Comparison of ENCODE assay signal across 1 cellular context in the genomic region with DNA sequence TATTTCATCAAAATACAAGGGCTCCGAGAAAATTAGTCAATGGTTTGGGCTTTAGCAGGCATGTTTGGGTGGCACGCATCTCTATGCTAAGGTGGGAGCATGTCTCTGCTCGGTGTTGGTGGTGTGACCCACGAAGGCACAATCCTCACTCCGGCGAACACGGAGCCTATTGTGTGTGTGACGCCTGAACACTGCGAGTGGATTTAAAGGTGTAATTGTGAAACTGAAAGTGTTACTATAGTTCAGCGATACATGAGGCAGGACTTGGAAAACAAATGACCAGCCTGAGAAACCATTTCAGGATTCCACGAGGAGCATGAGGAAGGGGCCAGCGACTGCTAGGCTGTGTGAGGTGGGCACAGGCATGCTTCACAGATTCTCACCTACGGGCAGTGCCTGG.
TF ChIP-seq lines count a peak whose summit lies in the region.

No MANE protein-coding gene starts in this region.

TF ChIP-seq in HepG2, 621 proteins besides CTCF, POLR2A, EP300 and RAD21:
- TF ChIP-seq, protein P1, sequence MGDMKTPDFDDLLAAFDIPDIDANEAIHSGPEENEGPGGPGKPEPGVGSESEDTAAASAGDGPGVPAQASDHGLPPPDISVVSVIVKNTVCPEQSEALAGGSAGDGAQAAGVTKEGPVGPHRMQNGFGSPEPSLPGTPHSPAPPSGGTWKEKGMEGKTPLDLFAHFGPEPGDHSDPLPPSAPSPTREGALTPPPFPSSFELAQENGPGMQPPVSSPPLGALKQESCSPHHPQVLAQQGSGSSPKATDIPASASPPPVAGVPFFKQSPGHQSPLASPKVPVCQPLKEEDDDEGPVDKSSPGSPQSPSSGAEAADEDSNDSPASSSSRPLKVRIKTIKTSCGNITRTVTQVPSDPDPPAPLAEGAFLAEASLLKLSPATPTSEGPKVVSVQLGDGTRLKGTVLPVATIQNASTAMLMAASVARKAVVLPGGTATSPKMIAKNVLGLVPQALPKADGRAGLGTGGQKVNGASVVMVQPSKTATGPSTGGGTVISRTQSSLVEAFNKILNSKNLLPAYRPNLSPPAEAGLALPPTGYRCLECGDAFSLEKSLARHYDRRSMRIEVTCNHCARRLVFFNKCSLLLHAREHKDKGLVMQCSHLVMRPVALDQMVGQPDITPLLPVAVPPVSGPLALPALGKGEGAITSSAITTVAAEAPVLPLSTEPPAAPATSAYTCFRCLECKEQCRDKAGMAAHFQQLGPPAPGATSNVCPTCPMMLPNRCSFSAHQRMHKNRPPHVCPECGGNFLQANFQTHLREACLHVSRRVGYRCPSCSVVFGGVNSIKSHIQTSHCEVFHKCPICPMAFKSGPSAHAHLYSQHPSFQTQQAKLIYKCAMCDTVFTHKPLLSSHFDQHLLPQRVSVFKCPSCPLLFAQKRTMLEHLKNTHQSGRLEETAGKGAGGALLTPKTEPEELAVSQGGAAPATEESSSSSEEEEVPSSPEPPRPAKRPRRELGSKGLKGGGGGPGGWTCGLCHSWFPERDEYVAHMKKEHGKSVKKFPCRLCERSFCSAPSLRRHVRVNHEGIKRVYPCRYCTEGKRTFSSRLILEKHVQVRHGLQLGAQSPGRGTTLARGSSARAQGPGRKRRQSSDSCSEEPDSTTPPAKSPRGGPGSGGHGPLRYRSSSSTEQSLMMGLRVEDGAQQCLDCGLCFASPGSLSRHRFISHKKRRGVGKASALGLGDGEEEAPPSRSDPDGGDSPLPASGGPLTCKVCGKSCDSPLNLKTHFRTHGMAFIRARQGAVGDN (CRISPR knock-in tag; IDR thresholded peaks at IDR 0.05), result peak; percentile 57
- TF ChIP-seq, protein P2, sequence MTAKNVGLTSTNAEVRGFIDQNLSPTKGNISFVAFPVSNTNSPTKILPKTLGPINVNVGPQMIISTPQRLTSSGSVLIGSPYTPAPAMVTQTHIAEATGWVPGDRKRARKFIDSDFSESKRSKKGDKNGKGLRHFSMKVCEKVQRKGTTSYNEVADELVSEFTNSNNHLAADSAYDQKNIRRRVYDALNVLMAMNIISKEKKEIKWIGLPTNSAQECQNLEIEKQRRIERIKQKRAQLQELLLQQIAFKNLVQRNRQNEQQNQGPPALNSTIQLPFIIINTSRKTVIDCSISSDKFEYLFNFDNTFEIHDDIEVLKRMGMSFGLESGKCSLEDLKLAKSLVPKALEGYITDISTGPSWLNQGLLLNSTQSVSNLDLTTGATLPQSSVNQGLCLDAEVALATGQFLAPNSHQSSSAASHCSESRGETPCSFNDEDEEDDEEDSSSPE (CRISPR knock-in tag; IDR thresholded peaks at IDR 0.05), result no peak
- TF ChIP-seq, protein P3, sequence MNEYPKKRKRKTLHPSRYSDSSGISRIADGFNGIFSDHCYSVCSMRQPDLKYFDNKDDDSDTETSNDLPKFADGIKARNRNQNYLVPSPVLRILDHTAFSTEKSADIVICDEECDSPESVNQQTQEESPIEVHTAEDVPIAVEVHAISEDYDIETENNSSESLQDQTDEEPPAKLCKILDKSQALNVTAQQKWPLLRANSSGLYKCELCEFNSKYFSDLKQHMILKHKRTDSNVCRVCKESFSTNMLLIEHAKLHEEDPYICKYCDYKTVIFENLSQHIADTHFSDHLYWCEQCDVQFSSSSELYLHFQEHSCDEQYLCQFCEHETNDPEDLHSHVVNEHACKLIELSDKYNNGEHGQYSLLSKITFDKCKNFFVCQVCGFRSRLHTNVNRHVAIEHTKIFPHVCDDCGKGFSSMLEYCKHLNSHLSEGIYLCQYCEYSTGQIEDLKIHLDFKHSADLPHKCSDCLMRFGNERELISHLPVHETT (CRISPR knock-in tag; conservative IDR thresholded peaks at IDR 0.05), result no peak
- TF ChIP-seq, protein P4, sequence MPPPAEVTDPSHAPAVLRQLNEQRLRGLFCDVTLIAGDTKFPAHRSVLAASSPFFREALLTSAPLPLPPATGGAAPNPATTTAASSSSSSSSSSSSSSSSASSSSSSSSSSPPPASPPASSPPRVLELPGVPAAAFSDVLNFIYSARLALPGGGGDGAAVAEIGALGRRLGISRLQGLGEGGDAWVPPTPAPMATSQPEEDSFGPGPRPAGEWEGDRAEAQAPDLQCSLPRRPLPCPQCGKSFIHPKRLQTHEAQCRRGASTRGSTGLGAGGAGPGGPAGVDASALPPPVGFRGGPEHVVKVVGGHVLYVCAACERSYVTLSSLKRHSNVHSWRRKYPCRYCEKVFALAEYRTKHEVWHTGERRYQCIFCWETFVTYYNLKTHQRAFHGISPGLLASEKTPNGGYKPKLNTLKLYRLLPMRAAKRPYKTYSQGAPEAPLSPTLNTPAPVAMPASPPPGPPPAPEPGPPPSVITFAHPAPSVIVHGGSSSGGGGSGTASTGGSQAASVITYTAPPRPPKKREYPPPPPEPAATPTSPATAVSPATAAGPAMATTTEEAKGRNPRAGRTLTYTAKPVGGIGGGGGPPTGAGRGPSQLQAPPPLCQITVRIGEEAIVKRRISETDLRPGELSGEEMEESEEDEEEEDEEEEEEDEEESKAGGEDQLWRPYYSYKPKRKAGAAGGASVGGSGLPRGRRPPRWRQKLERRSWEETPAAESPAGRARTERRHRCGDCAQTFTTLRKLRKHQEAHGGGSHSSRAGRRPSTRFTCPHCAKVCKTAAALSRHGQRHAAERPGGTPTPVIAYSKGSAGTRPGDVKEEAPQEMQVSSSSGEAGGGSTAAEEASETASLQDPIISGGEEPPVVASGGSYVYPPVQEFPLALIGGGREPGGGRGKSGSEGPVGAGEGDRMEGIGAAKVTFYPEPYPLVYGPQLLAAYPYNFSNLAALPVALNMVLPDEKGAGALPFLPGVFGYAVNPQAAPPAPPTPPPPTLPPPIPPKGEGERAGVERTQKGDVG (CRISPR knock-in tag; IDR thresholded peaks at IDR 0.05; ENCODE audit: borderline replicate concordance), result peak; percentile 72; the same call in 1 of the 2 replicates
- TF ChIP-seq ZNF34 (CRISPR knock-in tag; IDR thresholded peaks at IDR 0.05; ENCODE audit: borderline replicate concordance) (0 out of 2 replicates have a peak, but pooled peaks have one; percentile 51), ZNF530 (CRISPR knock-in tag; IDR thresholded peaks at IDR 0.05; ENCODE audit: low read depth) (no peak), MXD4 (CRISPR knock-in tag; IDR thresholded peaks at IDR 0.05) (no peak), ZNF672 (CRISPR knock-in tag; IDR thresholded peaks at IDR 0.05) (no peak), ZNF564 (CRISPR knock-in tag; IDR thresholded peaks at IDR 0.05) (no peak), ZNF33B (CRISPR knock-in tag; IDR thresholded peaks at IDR 0.05) (no peak), MIER2 (CRISPR knock-in tag; IDR thresholded peaks at IDR 0.05) (no peak), ZBTB20 (CRISPR knock-in tag; IDR thresholded peaks at IDR 0.05; ENCODE audit: borderline replicate concordance, low read depth) (no peak), ZNF772 (CRISPR knock-in tag; IDR thresholded peaks at IDR 0.05) (no peak), SAFB2 (CRISPR knock-in tag; IDR thresholded peaks at IDR 0.05; ENCODE audit: borderline replicate concordance, low read depth) (no peak), ZNF7 (CRISPR knock-in tag; IDR thresholded peaks at IDR 0.05) (no peak), ZBTB1 (CRISPR knock-in tag; IDR thresholded peaks at IDR 0.05; ENCODE audit: borderline replicate concordance) (no peak), ZNF326 (CRISPR knock-in tag; IDR thresholded peaks at IDR 0.05; ENCODE audit: borderline replicate concordance) (no peak), KDM4B (CRISPR knock-in tag; IDR thresholded peaks at IDR 0.05) (no peak), ZNF678 (CRISPR knock-in tag; IDR thresholded peaks at IDR 0.05) (no peak), ZBTB38 (CRISPR knock-in tag; IDR thresholded peaks at IDR 0.05) (peak; percentile 89; the same call in 1 of the 2 replicates), MEIS1 (CRISPR knock-in tag; IDR thresholded peaks at IDR 0.05; ENCODE audit: borderline replicate concordance) (no peak), ZNF333 (CRISPR knock-in tag; IDR thresholded peaks at IDR 0.05; ENCODE audit: borderline replicate concordance) (no peak), ZFX (CRISPR knock-in tag; IDR thresholded peaks at IDR 0.05; ENCODE audit: low read depth) (peak; percentile 9; the same call in 1 of the 2 replicates)
- TF ChIP-seq, protein P5, sequence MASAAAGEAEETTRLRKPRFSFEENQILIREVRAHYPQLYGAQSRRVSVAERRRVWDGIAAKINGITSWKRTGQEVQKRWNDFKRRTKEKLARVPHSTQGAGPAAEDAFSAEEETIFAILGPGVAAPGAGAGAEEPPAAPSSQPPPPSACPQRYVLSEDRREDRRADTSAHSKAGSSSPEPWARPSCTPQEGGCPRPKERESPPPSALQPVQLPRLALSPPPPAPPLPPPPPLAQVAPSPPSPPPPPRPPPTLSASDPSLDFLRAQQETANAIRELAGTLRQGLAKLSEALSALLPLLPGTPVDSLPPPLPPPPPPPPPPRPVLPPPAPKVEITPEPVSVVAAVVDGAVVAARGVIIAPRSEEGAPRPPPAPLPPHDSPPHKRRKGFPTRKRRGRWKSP (CRISPR knock-in tag; IDR thresholded peaks at IDR 0.05), result 0 out of 2 replicates have a peak, but pooled peaks have one; percentile 21
- TF ChIP-seq, protein P6, sequence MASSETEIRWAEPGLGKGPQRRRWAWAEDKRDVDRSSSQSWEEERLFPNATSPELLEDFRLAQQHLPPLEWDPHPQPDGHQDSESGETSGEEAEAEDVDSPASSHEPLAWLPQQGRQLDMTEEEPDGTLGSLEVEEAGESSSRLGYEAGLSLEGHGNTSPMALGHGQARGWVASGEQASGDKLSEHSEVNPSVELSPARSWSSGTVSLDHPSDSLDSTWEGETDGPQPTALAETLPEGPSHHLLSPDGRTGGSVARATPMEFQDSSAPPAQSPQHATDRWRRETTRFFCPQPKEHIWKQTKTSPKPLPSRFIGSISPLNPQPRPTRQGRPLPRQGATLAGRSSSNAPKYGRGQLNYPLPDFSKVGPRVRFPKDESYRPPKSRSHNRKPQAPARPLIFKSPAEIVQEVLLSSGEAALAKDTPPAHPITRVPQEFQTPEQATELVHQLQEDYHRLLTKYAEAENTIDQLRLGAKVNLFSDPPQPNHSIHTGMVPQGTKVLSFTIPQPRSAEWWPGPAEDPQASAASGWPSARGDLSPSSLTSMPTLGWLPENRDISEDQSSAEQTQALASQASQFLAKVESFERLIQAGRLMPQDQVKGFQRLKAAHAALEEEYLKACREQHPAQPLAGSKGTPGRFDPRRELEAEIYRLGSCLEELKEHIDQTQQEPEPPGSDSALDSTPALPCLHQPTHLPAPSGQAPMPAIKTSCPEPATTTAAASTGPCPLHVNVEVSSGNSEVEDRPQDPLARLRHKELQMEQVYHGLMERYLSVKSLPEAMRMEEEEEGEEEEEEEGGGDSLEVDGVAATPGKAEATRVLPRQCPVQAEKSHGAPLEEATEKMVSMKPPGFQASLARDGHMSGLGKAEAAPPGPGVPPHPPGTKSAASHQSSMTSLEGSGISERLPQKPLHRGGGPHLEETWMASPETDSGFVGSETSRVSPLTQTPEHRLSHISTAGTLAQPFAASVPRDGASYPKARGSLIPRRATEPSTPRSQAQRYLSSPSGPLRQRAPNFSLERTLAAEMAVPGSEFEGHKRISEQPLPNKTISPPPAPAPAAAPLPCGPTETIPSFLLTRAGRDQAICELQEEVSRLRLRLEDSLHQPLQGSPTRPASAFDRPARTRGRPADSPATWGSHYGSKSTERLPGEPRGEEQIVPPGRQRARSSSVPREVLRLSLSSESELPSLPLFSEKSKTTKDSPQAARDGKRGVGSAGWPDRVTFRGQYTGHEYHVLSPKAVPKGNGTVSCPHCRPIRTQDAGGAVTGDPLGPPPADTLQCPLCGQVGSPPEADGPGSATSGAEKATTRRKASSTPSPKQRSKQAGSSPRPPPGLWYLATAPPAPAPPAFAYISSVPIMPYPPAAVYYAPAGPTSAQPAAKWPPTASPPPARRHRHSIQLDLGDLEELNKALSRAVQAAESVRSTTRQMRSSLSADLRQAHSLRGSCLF (CRISPR knock-in tag; IDR thresholded peaks at IDR 0.05; ENCODE audit: borderline replicate concordance), result no peak
- TF ChIP-seq, protein P7, sequence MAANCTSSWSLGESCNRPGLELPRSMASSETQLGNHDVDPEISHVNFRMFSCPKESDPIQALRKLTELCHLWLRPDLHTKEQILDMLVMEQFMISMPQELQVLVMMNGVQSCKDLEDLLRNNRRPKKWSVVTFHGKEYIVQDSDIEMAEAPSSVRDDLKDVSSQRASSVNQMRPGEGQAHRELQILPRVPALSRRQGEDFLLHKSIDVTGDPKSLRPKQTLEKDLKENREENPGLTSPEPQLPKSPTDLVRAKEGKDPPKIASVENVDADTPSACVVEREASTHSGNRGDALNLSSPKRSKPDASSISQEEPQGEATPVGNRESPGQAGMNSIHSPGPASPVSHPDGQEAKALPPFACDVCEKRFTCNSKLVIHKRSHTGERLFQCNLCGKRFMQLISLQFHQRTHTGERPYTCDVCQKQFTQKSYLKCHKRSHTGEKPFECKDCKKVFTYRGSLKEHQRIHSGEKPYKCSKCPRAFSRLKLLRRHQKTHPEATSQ (CRISPR knock-in tag; IDR thresholded peaks at IDR 0.05; ENCODE audit: borderline replicate concordance), result no peak
- TF ChIP-seq, protein P8, sequence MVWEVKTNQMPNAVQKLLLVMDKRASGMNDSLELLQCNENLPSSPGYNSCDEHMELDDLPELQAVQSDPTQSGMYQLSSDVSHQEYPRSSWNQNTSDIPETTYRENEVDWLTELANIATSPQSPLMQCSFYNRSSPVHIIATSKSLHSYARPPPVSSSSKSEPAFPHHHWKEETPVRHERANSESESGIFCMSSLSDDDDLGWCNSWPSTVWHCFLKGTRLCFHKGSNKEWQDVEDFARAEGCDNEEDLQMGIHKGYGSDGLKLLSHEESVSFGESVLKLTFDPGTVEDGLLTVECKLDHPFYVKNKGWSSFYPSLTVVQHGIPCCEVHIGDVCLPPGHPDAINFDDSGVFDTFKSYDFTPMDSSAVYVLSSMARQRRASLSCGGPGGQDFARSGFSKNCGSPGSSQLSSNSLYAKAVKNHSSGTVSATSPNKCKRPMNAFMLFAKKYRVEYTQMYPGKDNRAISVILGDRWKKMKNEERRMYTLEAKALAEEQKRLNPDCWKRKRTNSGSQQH (CRISPR knock-in tag; IDR thresholded peaks at IDR 0.05; ENCODE audit: low read depth), result no peak
- TF ChIP-seq, protein P9, sequence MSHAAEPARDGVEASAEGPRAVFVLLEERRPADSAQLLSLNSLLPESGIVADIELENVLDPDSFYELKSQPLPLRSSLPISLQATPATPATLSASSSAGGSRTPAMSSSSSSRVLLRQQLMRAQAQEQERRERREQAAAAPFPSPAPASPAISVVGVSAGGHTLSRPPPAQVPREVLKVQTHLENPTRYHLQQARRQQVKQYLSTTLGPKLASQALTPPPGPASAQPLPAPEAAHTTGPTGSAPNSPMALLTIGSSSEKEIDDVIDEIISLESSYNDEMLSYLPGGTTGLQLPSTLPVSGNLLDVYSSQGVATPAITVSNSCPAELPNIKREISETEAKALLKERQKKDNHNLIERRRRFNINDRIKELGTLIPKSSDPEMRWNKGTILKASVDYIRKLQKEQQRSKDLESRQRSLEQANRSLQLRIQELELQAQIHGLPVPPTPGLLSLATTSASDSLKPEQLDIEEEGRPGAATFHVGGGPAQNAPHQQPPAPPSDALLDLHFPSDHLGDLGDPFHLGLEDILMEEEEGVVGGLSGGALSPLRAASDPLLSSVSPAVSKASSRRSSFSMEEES (CRISPR knock-in tag; IDR thresholded peaks at IDR 0.05), result no peak
